1 cellular context compared by ENCODE assay signal in the genomic region with DNA sequence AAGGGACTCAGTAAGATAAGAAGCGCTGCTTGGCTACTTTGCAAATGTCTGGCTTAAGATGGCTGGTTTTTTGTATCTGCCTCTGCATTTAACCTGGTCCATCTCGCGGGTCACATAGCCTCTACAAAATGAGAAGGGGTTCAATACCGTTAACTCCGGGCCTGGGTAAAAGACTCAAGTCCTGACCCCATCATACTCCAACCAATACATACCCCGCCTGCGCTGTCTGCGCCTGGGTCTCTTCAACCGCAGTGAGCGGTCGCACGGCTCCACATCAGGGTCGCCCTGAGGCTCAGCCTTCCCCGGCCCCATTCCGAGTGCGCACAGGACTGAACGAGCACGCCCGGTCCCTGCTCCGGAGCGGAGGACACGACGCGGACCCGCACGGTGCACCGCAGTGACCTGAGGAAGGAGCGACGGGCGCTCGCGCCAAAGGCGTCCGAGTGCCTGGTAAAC.
A peak's percentile ranks its signal among the peaks of the same experiment; 100 is the strongest.
TF ChIP-seq lines count a peak whose summit lies in the region.

No MANE protein-coding gene starts in this region.

TF ChIP-seq in K562, 482 proteins besides CTCF, POLR2A, EP300 and RAD21 (continued from another document):
- TF ChIP-seq ZNF512 (tag; IDR thresholded peaks at IDR 0.05) (no peak), TBL1XR1 (IDR thresholded peaks at IDR 0.05; ENCODE audit: low read length in 2 of 2) (peak in 1 of 2 experiments; percentile 70; a peak in 1 of 4 replicates), NCOA1 (IDR thresholded peaks at IDR 0.05; ENCODE audit: low read depth) (no peak), HNRNPLL (IDR thresholded peaks at IDR 0.05; ENCODE audit: low read depth, low read length, poor library complexity, severe bottlenecking) (peak; percentile 97), ETV6 (IDR thresholded peaks at IDR 0.05; ENCODE audit: borderline replicate concordance in 1 of 2, low read depth in 2 of 2, low read length in 1 of 2) (no peak; a peak in 1 of 4 replicates), ETV6 (CRISPR knock-in tag; IDR thresholded peaks at IDR 0.05; ENCODE audit: borderline replicate concordance) (peak; percentile 48; the same call in 1 of the 2 replicates), ATF4 (CRISPR knock-in tag; IDR thresholded peaks at IDR 0.05) (no peak), ZNF24 (IDR thresholded peaks at IDR 0.05) (peak; percentile 61; the same call in 1 of the 2 replicates), MYC (IDR thresholded peaks at IDR 0.05; ENCODE audit: low read depth, low read length) (no peak), MYC (CRISPR knock-in tag; IDR thresholded peaks at IDR 0.05; ENCODE audit: borderline replicate concordance, low read depth) (0 out of 2 replicates have a peak, but pooled peaks have one; percentile 62), NR4A1 (CRISPR knock-in tag; IDR thresholded peaks at IDR 0.05) (peak; percentile 92; the same call in 1 of the 2 replicates), NR4A1 (tag; IDR thresholded peaks at IDR 0.05) (no peak), KDM2B (CRISPR knock-in tag; IDR thresholded peaks at IDR 0.05) (peak; percentile 71), FOXP4 (CRISPR knock-in tag; IDR thresholded peaks at IDR 0.05; ENCODE audit: borderline replicate concordance) (peak; percentile 89; the same call in 1 of the 2 replicates), BCOR (IDR thresholded peaks at IDR 0.05) (peak; percentile 9; the same call in 1 of the 2 replicates), TRIM24 (IDR thresholded peaks at IDR 0.05) (no peak; a peak in 1 of 4 replicates), HINFP (tag; conservative IDR thresholded peaks at IDR 0.05; ENCODE audit: low read depth) (no peak), GATAD2A (IDR thresholded peaks at IDR 0.05) (no peak), ZEB2 (IDR thresholded peaks at IDR 0.05) (no peak)
- TF ChIP-seq, protein P1, sequence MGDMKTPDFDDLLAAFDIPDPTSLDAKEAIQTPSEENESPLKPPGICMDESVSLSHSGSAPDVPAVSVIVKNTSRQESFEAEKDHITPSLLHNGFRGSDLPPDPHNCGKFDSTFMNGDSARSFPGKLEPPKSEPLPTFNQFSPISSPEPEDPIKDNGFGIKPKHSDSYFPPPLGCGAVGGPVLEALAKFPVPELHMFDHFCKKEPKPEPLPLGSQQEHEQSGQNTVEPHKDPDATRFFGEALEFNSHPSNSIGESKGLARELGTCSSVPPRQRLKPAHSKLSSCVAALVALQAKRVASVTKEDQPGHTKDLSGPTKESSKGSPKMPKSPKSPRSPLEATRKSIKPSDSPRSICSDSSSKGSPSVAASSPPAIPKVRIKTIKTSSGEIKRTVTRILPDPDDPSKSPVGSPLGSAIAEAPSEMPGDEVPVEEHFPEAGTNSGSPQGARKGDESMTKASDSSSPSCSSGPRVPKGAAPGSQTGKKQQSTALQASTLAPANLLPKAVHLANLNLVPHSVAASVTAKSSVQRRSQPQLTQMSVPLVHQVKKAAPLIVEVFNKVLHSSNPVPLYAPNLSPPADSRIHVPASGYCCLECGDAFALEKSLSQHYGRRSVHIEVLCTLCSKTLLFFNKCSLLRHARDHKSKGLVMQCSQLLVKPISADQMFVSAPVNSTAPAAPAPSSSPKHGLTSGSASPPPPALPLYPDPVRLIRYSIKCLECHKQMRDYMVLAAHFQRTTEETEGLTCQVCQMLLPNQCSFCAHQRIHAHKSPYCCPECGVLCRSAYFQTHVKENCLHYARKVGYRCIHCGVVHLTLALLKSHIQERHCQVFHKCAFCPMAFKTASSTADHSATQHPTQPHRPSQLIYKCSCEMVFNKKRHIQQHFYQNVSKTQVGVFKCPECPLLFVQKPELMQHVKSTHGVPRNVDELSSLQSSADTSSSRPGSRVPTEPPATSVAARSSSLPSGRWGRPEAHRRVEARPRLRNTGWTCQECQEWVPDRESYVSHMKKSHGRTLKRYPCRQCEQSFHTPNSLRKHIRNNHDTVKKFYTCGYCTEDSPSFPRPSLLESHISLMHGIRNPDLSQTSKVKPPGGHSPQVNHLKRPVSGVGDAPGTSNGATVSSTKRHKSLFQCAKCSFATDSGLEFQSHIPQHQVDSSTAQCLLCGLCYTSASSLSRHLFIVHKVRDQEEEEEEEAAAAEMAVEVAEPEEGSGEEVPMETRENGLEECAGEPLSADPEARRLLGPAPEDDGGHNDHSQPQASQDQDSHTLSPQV (IDR thresholded peaks at IDR 0.05), result no peak
- TF ChIP-seq, protein P2, sequence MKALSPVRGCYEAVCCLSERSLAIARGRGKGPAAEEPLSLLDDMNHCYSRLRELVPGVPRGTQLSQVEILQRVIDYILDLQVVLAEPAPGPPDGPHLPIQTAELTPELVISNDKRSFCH (CRISPR knock-in tag; IDR thresholded peaks at IDR 0.05), result no peak
- TF ChIP-seq, protein P2 (tag; IDR thresholded peaks at IDR 0.05), result peak; percentile 18; the same call in 1 of the 2 replicates
- TF ChIP-seq, protein P3, sequence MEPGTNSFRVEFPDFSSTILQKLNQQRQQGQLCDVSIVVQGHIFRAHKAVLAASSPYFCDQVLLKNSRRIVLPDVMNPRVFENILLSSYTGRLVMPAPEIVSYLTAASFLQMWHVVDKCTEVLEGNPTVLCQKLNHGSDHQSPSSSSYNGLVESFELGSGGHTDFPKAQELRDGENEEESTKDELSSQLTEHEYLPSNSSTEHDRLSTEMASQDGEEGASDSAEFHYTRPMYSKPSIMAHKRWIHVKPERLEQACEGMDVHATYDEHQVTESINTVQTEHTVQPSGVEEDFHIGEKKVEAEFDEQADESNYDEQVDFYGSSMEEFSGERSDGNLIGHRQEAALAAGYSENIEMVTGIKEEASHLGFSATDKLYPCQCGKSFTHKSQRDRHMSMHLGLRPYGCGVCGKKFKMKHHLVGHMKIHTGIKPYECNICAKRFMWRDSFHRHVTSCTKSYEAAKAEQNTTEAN (CRISPR knock-in tag; IDR thresholded peaks at IDR 0.05), result peak; percentile 82; the same call in 1 of the 2 replicates
- TF ChIP-seq, protein P4, sequence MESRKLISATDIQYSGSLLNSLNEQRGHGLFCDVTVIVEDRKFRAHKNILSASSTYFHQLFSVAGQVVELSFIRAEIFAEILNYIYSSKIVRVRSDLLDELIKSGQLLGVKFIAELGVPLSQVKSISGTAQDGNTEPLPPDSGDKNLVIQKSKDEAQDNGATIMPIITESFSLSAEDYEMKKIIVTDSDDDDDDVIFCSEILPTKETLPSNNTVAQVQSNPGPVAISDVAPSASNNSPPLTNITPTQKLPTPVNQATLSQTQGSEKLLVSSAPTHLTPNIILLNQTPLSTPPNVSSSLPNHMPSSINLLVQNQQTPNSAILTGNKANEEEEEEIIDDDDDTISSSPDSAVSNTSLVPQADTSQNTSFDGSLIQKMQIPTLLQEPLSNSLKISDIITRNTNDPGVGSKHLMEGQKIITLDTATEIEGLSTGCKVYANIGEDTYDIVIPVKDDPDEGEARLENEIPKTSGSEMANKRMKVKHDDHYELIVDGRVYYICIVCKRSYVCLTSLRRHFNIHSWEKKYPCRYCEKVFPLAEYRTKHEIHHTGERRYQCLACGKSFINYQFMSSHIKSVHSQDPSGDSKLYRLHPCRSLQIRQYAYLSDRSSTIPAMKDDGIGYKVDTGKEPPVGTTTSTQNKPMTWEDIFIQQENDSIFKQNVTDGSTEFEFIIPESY (CRISPR knock-in tag; IDR thresholded peaks at IDR 0.05), result peak; percentile 58; the same call in 1 of the 2 replicates
- TF ChIP-seq, protein P5, sequence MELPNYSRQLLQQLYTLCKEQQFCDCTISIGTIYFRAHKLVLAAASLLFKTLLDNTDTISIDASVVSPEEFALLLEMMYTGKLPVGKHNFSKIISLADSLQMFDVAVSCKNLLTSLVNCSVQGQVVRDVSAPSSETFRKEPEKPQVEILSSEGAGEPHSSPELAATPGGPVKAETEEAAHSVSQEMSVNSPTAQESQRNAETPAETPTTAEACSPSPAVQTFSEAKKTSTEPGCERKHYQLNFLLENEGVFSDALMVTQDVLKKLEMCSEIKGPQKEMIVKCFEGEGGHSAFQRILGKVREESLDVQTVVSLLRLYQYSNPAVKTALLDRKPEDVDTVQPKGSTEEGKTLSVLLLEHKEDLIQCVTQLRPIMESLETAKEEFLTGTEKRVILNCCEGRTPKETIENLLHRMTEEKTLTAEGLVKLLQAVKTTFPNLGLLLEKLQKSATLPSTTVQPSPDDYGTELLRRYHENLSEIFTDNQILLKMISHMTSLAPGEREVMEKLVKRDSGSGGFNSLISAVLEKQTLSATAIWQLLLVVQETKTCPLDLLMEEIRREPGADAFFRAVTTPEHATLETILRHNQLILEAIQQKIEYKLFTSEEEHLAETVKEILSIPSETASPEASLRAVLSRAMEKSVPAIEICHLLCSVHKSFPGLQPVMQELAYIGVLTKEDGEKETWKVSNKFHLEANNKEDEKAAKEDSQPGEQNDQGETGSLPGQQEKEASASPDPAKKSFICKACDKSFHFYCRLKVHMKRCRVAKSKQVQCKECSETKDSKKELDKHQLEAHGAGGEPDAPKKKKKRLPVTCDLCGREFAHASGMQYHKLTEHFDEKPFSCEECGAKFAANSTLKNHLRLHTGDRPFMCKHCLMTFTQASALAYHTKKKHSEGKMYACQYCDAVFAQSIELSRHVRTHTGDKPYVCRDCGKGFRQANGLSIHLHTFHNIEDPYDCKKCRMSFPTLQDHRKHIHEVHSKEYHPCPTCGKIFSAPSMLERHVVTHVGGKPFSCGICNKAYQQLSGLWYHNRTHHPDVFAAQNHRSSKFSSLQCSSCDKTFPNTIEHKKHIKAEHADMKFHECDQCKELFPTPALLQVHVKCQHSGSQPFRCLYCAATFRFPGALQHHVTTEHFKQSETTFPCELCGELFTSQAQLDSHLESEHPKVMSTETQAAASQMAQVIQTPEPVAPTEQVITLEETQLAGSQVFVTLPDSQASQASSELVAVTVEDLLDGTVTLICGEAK (IDR thresholded peaks at IDR 0.05), result 0 out of 2 replicates have a peak, but pooled peaks have one; percentile 40
- TF ChIP-seq, protein P5 (CRISPR knock-in tag; IDR thresholded peaks at IDR 0.05), result no peak
